Comparison of ENCODE assay signal across 15 cellular contexts in genomic region chr5:110333384-110333783, GRCh38.
A peak's percentile ranks its signal among the peaks of the same experiment; 100 is the strongest.
DNase-seq lines count a peak whose midpoint lies in the region; ATAC-seq, FAIRE-seq and TF ChIP-seq lines count a peak whose summit lies in the region.
"Had no signal": no experiment of that assay in that cellular context is flagged by ENCODE, and none has a peak within 500 bp of the region (broad histone marks: within the 10 kb centered on the region; RNA-seq: fewer than 3 reads in every experiment).

No MANE protein-coding gene starts in this region.

- in situ Hi-C loops in GM12878 (cut with MboI): no loop called here

- RAD21 ChIA-PET in GM12878 (lab: Charles Lee; ENCODE audit: unreplicated experiment): no interaction called here

- no peaks in the 10 kb centered on the region; a peak in 1 of 4 replicates for H3K27me3 ChIP-seq in GM12878 (replicated peaks in 1 of 2; ENCODE audit: control insufficient read depth in 2 of 2, insufficient read depth in 2 of 2, low read length in 1 of 2)

- no peaks in the 10 kb centered on the region for H3K4me1 ChIP-seq in GM12878 (ENCODE audit: control insufficient read depth, insufficient read depth, low read length)

- 39% methylated on average over 4 of the region's 4 CpGs for WGBS in GM12878 (ENCODE audit: insufficient coverage, insufficient replicate concordance, low lambda C conversion rate, missing lambda C conversion rate)

- H3K27ac ChIP-seq in GM12878 (ENCODE audit: control insufficient read depth, insufficient read depth): no peak overlapping the region
- H3K27ac ChIP-seq: VCaP had no signal

- FAIRE-seq in GM12878 (lab: Jason Lieb, UNC): no peak
- no peak for FAIRE-seq in frontal cortex (lab: Jason Lieb, UNC)

- no peaks in the 10 kb centered on the region for H3K36me3 ChIP-seq in GM12878 (ENCODE audit: control insufficient read depth in 2 of 2, insufficient read depth in 2 of 2, low read length in 1 of 2)

- BruUV-seq in GM12878 (replicated peaks; lab: Mats Ljungman, UMichigan): no TSS peak

- TF ChIP-seq POLR2A in GM12878 (IDR thresholded peaks at IDR 0.05; ENCODE audit: low read depth, low read length): no peak

- no peaks in the 10 kb centered on the region for H4K20me1 ChIP-seq in GM12878 (ENCODE audit: control insufficient read depth, insufficient read depth)

- no peak overlapping the region for H3K4me2 ChIP-seq in GM12878 (ENCODE audit: control insufficient read depth, insufficient read depth)

- peak in 2 of 3 experiments; percentile 30 to 32; a peak in 3 of 6 replicates for TF ChIP-seq CTCF in GM12878 (IDR thresholded peaks at IDR 0.05 in 2 of 3, conservative IDR thresholded peaks at IDR 0.05 in 1 of 3; ENCODE audit: control insufficient read depth in 2 of 3, extremely low read depth in 1 of 3, insufficient read depth in 1 of 3, low read depth in 3 of 3, low read length in 3 of 3)

- H3K4me3 ChIP-seq in GM12878: no peak overlapping the region

- intact Hi-C loops in GM12878 (cut with micrococcal nuclease; ENCODE audit: unreplicated experiment): no loop called here

- TF ChIP-seq EP300 in Ishikawa (IDR thresholded peaks at IDR 0.05; ENCODE audit: borderline replicate concordance) (no peak), GM12878 (IDR thresholded peaks at IDR 0.05; ENCODE audit: borderline replicate concordance in 1 of 2, control insufficient read depth in 1 of 2, low read depth in 2 of 2, low read length in 2 of 2) (no peak)

- no peaks in the 10 kb centered on the region for H3K9me3 ChIP-seq in GM12878 (replicated peaks; ENCODE audit: control insufficient read depth, insufficient read depth, low read length)

- no peaks in the 10 kb centered on the region for H3K79me2 ChIP-seq in GM12878 (ENCODE audit: control insufficient read depth, insufficient read depth, low read length)

- no peak for ATAC-seq in GM12878

- SMC1A ChIA-PET in GM12878 (lab: Charles Lee; ENCODE audit: uncharacterized antibody, unreplicated experiment): interaction anchor here (0.6 to 1.1 kb wide), 2 partner anchors 44 to 894 kb away, joined by 3 read pairs; no protein-coding TSS in a partner anchor

- DNase-seq in DMS53 (lab: John Stamatoyannopoulos, UW): peak; percentile 37
- no peak for DNase-seq in DMS53 treated with DMSO at 0.1 percent for 48 hours (lab: John Stamatoyannopoulos, UW; ENCODE audit: unreplicated experiment)
- no peak for DNase-seq in GM12878 (ENCODE audit: low read depth, low spot score)
- DNase-seq in myocyte (ENCODE audit: low read depth): peak; percentile 19
- no peak for DNase-seq in NCI-H1436 treated with DMSO at 0.1 percent for 48 hours (lab: John Stamatoyannopoulos, UW)
- DNase-seq in kidney glomerular epithelial cell (lab: John Stamatoyannopoulos, UW): no peak
- DNase-seq in frontal cortex (ENCODE audit: low spot score in 2 of 2): no peak
- DNase-seq: dermis blood vessel endothelial cell; DMS79; hippocampal formation; naive B cell; NCI-H1092 treated with DMSO at 0.1 percent for 48 hours; stimulated activated CD4-positive, alpha-beta T cell treated with anti-CD3 and anti-CD28 coated beads, Interleukin-2, amount 100 ng/mL, for 24 hours had no signal

- TF ChIP-seq RAD21 in Ishikawa (IDR thresholded peaks at IDR 0.05; ENCODE audit: low read depth) (peak; percentile 20; the same call in 1 of the 2 replicates), GM12878 (IDR thresholded peaks at IDR 0.05; ENCODE audit: insufficient read depth, low read depth, low read length) (peak; percentile 54)

- POLR2A ChIA-PET in GM12878 (lab: Charles Lee): interaction anchor here (0.6 to 0.7 kb wide), 2 partner anchors 10 to 1649 kb away, joined by 3 to 5 read pairs; no protein-coding TSS in a partner anchor

- no peak overlapping the region for H3K9ac ChIP-seq in GM12878 (ENCODE audit: control insufficient read depth, insufficient read depth, low read length)

- CTCF ChIA-PET in GM12878 (lab: Yijun Ruan, JAX): interaction anchor here (0.7 kb wide), 1 partner anchor 644 kb away, joined by 3 read pairs; the partner anchor contains the start of gene MAN2A1

- no peak overlapping the region for H2AFZ ChIP-seq in GM12878 (ENCODE audit: control insufficient read depth, low read depth, low read length)

TF ChIP-seq in Ishikawa, 13 proteins besides CTCF, POLR2A, EP300 and RAD21 (continues in another document):
- TF ChIP-seq TAF1 (IDR thresholded peaks at IDR 0.05; ENCODE audit: low read depth) (no peak), USF1 (IDR thresholded peaks at IDR 0.05) (no peak), YY1 (IDR thresholded peaks at IDR 0.05; ENCODE audit: low read depth) (no peak), MAX (IDR thresholded peaks at IDR 0.05) (no peak), EGR1 (IDR thresholded peaks at IDR 0.05) (no peak), TEAD4 (IDR thresholded peaks at IDR 0.05) (no peak), ZBTB7A (IDR thresholded peaks at IDR 0.05; ENCODE audit: low read depth) (no peak), TCF12 (IDR thresholded peaks at IDR 0.05; ENCODE audit: low read depth) (no peak), NFIC (IDR thresholded peaks at IDR 0.05) (no peak)

TF ChIP-seq in GM12878, 131 proteins besides CTCF, POLR2A, EP300 and RAD21:
- no peak for TF ChIP-seq BHLHE40 (IDR thresholded peaks at IDR 0.05; ENCODE audit: borderline replicate concordance in 1 of 2, low read depth in 2 of 2, low read length in 1 of 2)
- TF ChIP-seq, protein P1, sequence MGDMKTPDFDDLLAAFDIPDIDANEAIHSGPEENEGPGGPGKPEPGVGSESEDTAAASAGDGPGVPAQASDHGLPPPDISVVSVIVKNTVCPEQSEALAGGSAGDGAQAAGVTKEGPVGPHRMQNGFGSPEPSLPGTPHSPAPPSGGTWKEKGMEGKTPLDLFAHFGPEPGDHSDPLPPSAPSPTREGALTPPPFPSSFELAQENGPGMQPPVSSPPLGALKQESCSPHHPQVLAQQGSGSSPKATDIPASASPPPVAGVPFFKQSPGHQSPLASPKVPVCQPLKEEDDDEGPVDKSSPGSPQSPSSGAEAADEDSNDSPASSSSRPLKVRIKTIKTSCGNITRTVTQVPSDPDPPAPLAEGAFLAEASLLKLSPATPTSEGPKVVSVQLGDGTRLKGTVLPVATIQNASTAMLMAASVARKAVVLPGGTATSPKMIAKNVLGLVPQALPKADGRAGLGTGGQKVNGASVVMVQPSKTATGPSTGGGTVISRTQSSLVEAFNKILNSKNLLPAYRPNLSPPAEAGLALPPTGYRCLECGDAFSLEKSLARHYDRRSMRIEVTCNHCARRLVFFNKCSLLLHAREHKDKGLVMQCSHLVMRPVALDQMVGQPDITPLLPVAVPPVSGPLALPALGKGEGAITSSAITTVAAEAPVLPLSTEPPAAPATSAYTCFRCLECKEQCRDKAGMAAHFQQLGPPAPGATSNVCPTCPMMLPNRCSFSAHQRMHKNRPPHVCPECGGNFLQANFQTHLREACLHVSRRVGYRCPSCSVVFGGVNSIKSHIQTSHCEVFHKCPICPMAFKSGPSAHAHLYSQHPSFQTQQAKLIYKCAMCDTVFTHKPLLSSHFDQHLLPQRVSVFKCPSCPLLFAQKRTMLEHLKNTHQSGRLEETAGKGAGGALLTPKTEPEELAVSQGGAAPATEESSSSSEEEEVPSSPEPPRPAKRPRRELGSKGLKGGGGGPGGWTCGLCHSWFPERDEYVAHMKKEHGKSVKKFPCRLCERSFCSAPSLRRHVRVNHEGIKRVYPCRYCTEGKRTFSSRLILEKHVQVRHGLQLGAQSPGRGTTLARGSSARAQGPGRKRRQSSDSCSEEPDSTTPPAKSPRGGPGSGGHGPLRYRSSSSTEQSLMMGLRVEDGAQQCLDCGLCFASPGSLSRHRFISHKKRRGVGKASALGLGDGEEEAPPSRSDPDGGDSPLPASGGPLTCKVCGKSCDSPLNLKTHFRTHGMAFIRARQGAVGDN (IDR thresholded peaks at IDR 0.05): no peak
- peak; percentile 13; the same call in 1 of the 2 replicates for TF ChIP-seq SMC3 (IDR thresholded peaks at IDR 0.05; ENCODE audit: borderline replicate concordance, low read length)
- TF ChIP-seq SRF (IDR thresholded peaks at IDR 0.05; ENCODE audit: low read depth in 2 of 2, low read length in 2 of 2): no peak

Comparison
In these comparisons a context has a peak if more than half of its experiments do, and no peak if none do; other contexts are left out.
1. DNase-seq: peak in DMS53 (single experiment) and myocyte (single experiment); none in DMS53 treated with DMSO at 0.1 percent for 48 hours (single experiment), GM12878 (single experiment), NCI-H1436 treated with DMSO at 0.1 percent for 48 hours (single experiment), kidney glomerular epithelial cell (single experiment) and frontal cortex (0 of 2).